Comparison of ENCODE assay signal across 15 cellular contexts in the genomic region with DNA sequence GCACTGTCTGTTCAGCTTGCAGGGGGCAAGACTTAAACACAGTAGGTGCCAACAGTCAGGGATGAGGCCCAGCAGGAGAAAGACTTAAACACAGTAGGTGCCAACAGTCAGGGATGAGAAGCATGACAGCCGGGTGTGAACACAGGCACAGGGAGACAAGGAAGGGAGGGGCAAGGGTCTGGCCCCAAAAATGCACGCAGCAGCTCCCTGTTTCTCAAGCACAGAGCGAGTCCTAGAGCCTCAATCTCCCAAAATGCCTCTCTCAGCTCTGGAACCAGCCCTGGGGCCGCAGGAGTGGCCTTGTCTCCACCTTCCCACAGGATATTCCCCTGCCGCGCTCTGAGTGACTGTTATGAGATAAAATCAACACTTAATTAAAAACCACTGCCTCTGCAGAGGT.
DNase-seq lines count a peak whose midpoint lies in the region; ATAC-seq and TF ChIP-seq lines count a peak whose summit lies in the region.
"Had no signal": no experiment of that assay in that cellular context is flagged by ENCODE, and none has a peak within 500 bp of the region (broad histone marks: within the 10 kb centered on the region; RNA-seq: fewer than 3 reads in every experiment).

No MANE protein-coding gene starts in this region.

- no peak for TF ChIP-seq CTCF in HEK293 (tag by site-specific recombination; IDR thresholded peaks at IDR 0.05)

- H3K79me2 ChIP-seq in mesendoderm (ENCODE audit: control insufficient read depth, insufficient read depth, low read length) = no peaks in the 10 kb centered on the region

- H3K27me3 ChIP-seq in mesendoderm (ENCODE audit: insufficient read depth, low read length, poor library complexity) = no peaks in the 10 kb centered on the region

- H3K27ac ChIP-seq in HEK293 (ENCODE audit: extremely low read depth, low read depth, low read length) (no peak overlapping the region), mesendoderm (ENCODE audit: low read depth, low read length) (no peak overlapping the region)
- H3K27ac ChIP-seq: C4-2B had no signal

- POLR2A ChIA-PET in HEK293 (lab: Yijun Ruan, JAX) = no interaction called here

- no peak overlapping the region for H2BK15ac ChIP-seq in mesendoderm (replicated peaks; ENCODE audit: low read depth)

- no peak overlapping the region for H3K23ac ChIP-seq in mesendoderm (ENCODE audit: low read length)

- H3K56ac ChIP-seq in mesendoderm (ENCODE audit: low read length) = no peak overlapping the region

- peaks cover 12% of the 10 kb centered on the region for H3K36me3 Mint-ChIP-seq in stimulated activated effector memory CD8-positive, alpha-beta T cell treated with anti-CD3 and anti-CD28 coated beads, Interleukin-12 subunit alpha, Interleukin-12 subunit beta, amount 100 ng/mL, for 72 hours

- CTCF ChIA-PET in HEK293 (lab: Yijun Ruan, JAX) = no interaction called here

- H4K8ac ChIP-seq in mesendoderm (ENCODE audit: low read depth, low read length) = no peak overlapping the region

- H2BK5ac ChIP-seq in mesendoderm (ENCODE audit: low read length) = no peak overlapping the region

- no peaks in the 10 kb centered on the region for H3K4me1 ChIP-seq in HEK293 (ENCODE audit: control insufficient read depth, insufficient read depth, low read length)
- H3K4me1 ChIP-seq in mesendoderm (ENCODE audit: control insufficient read depth, low read depth, low read length) = no peaks in the 10 kb centered on the region
- H3K4me1 ChIP-seq: HAP-1 had no signal

- H4K5ac ChIP-seq in mesendoderm (ENCODE audit: low read length) = no peak overlapping the region

- H2BK120ac ChIP-seq in mesendoderm (ENCODE audit: low read depth, low read length) = no peak overlapping the region

- no peak for ATAC-seq in stimulated activated effector memory CD8-positive, alpha-beta T cell treated with anti-CD3 and anti-CD28 coated beads, Interleukin-12 subunit alpha, Interleukin-12 subunit beta, amount 100 ng/mL, for 72 hours

- H3K36me3 ChIP-seq in HEK293 (ENCODE audit: control insufficient read depth in 2 of 2, insufficient read depth in 1 of 2, low read length in 2 of 2) = peaks cover 0 to 12% of the 10 kb centered on the region in 2 experiments; a peak in 1 of 3 replicates
- H3K36me3 ChIP-seq in mesendoderm (ENCODE audit: control insufficient read depth, insufficient read depth, low read length) = no peaks in the 10 kb centered on the region
- H3K36me3 ChIP-seq: HAP-1 had no signal

- peak; percentile 18 for DNase-seq in mesendoderm
- DNase-seq in stimulated activated effector memory CD8-positive, alpha-beta T cell treated with anti-CD3 and anti-CD28 coated beads, Interleukin-12 subunit alpha, Interleukin-12 subunit beta, amount 100 ng/mL, for 72 hours (ENCODE audit: low spot score in 2 of 2) = no peak
- DNase-seq in SIG-M5 treated with dmso at 0.1 percent for 504 hours (lab: John Stamatoyannopoulos, UW; ENCODE audit: unreplicated experiment) = no peak
- no peak for DNase-seq in NCI-H2081 treated with DMSO at 0.1 percent for 48 hours (lab: John Stamatoyannopoulos, UW)
- DNase-seq in SKM-1 (lab: John Stamatoyannopoulos, UW; ENCODE audit: unreplicated experiment) = no peak
- DNase-seq: Calu3; CD4-positive, alpha-beta memory T cell; COR-L47; DMS53; DMS79 treated with DMSO at 0.1 percent for 48 hours; GF-D8; GOT3 had no signal

- peaks cover 7% of the 10 kb centered on the region for H3K9me3 Mint-ChIP-seq in stimulated activated effector memory CD8-positive, alpha-beta T cell treated with anti-CD3 and anti-CD28 coated beads, Interleukin-12 subunit alpha, Interleukin-12 subunit beta, amount 100 ng/mL, for 72 hours

- H3K27ac Mint-ChIP-seq in stimulated activated effector memory CD8-positive, alpha-beta T cell treated with anti-CD3 and anti-CD28 coated beads, Interleukin-12 subunit alpha, Interleukin-12 subunit beta, amount 100 ng/mL, for 72 hours = peak overlapping the region; percentile 33

- no peak overlapping the region for H2AK5ac ChIP-seq in mesendoderm (ENCODE audit: low read length)

- no peaks in the 10 kb centered on the region for H3K79me1 ChIP-seq in mesendoderm (ENCODE audit: low read length)

- no peak overlapping the region for H3K9ac ChIP-seq in mesendoderm (ENCODE audit: low read length)

- no peak overlapping the region for H3K4me2 ChIP-seq in mesendoderm (ENCODE audit: low read length)

- H3K9me3 ChIP-seq in HEK293 (ENCODE audit: control insufficient read depth, insufficient read depth, low read depth, low read length) = no peaks in the 10 kb centered on the region
- H3K9me3 ChIP-seq: HAP-1 had no signal

- no peak overlapping the region for H3K18ac ChIP-seq in mesendoderm (ENCODE audit: low read length)

- H3K4me1 Mint-ChIP-seq in stimulated activated effector memory CD8-positive, alpha-beta T cell treated with anti-CD3 and anti-CD28 coated beads, Interleukin-12 subunit alpha, Interleukin-12 subunit beta, amount 100 ng/mL, for 72 hours = peaks cover 21% of the 10 kb centered on the region

- no peak overlapping the region for H3K4ac ChIP-seq in mesendoderm (ENCODE audit: low read depth, low read length)

- no peak overlapping the region for H3K4me3 Mint-ChIP-seq in stimulated activated effector memory CD8-positive, alpha-beta T cell treated with anti-CD3 and anti-CD28 coated beads, Interleukin-12 subunit alpha, Interleukin-12 subunit beta, amount 100 ng/mL, for 72 hours

- H3K4me3 ChIP-seq in HEK293 (ENCODE audit: low read depth, low read length) = no peak overlapping the region
- H3K4me3 ChIP-seq in mesendoderm (ENCODE audit: low read length) = no peak overlapping the region
- H3K4me3 ChIP-seq: HAP-1 had no signal

- WGBS in mesendoderm (ENCODE audit: extremely low coverage, insufficient coverage, low lambda C conversion rate) = no CpG with 5 or more reads among the region's 6 CpGs

TF ChIP-seq in HEK293, 187 proteins besides CTCF, POLR2A, EP300 and RAD21:
- TF ChIP-seq ZIC2 (tag by site-specific recombination; IDR thresholded peaks at IDR 0.05) (peak; percentile 66; the same call in 1 of the 2 replicates), TCF7L2 (IDR thresholded peaks at IDR 0.05; ENCODE audit: borderline replicate concordance, low read depth, low read length) (no peak)
